Comparison of ENCODE assay signal across 34 cellular contexts in the genomic region with DNA sequence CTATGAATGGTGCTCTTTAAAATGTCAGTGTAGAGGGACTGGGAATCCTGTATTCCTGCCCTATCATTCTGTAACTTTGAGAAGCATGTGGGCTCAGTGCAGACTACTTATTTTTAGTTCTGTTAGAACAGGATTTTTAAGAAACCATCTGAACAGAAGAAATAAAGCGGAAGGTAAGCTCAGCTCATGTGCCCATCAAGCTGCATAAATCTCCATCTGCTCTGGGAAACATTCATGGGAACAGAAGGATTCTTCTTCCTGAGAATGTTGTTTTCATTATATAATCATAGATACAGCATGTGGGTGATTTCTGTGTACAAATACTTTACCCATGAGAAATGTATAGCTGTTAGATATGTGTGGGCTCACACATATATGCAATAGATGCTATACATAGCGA.
"Had no signal": no experiment of that assay in that cellular context is flagged by ENCODE, and none has a peak within 500 bp of the region (broad histone marks: within the 10 kb centered on the region; RNA-seq: fewer than 3 reads in every experiment).

No MANE protein-coding gene starts in this region.

- H3K9me3 ChIP-seq: adrenal gland, body of pancreas had no signal

- H3K27me3 Mint-ChIP-seq: activated B cell treated with CpG ODN at 0.5 μM for 24 hours; activated CD4-positive, alpha-beta memory T cell treated with anti-CD3 and anti-CD28 coated beads for 36 hours; activated CD4-positive, alpha-beta T cell treated with anti-CD3 and anti-CD28 coated beads, Interleukin-2, amount 10 ng/mL, durations not matched to agents 24 days and 14 days; activated CD8-positive, alpha-beta T cell treated with anti-CD3 and anti-CD28 coated beads for 36 hours; activated naive CD8-positive, alpha-beta T cell treated with anti-CD3 and anti-CD28 coated beads for 36 hours; activated T-helper 17 cell treated with anti-CD3 and anti-CD28 coated beads, Interleukin-2, amount 50 U/mL, for 72 hours; central memory CD8-positive, alpha-beta T cell had no signal

- H3K4me1 ChIP-seq: adrenal gland had no signal

- H3K27me3 ChIP-seq: adrenal gland, body of pancreas, cardiac muscle cell had no signal

- H3K27ac ChIP-seq: adrenal gland, body of pancreas, cardiac muscle cell, VCaP had no signal

- H3K4me3 ChIP-seq: adrenal gland, body of pancreas, cardiac muscle cell had no signal

- H3K9me3 Mint-ChIP-seq: activated B cell treated with CpG ODN at 0.5 μM for 24 hours; activated CD4-positive, alpha-beta memory T cell treated with anti-CD3 and anti-CD28 coated beads for 36 hours; activated CD4-positive, alpha-beta T cell treated with anti-CD3 and anti-CD28 coated beads, Interleukin-2, amount 10 ng/mL, durations not matched to agents 24 days and 14 days; activated CD8-positive, alpha-beta T cell treated with anti-CD3 and anti-CD28 coated beads for 36 hours; activated naive CD4-positive, alpha-beta T cell treated with anti-CD3 and anti-CD28 coated beads for 36 hours; activated naive CD4-positive, alpha-beta T cell treated with anti-CD3 and anti-CD28 coated beads, Interleukin-2, amount 50 U/mL, for 72 hours; activated naive CD8-positive, alpha-beta T cell treated with anti-CD3 and anti-CD28 coated beads for 36 hours; activated T-cell treated with anti-CD3 and anti-CD28 coated beads, Interleukin-2, amount 50 U/mL, for 4 hours; activated T-cell treated with anti-CD3 and anti-CD28 coated beads, Interleukin-2, amount 50 U/mL, for 72 hours; activated T-helper 1 cell treated with anti-CD3 and anti-CD28 coated beads, Interleukin-12 subunit alpha, Interleukin-12 subunit beta, Interleukin-2, Interleukin-4 antibody, amounts not matched to agents 30 ng/mL and 10 ng/mL and 1 ng/mL, durations not matched to agents 14 hours and 24 hours and 36 hours; activated T-helper 17 cell treated with anti-CD3 and anti-CD28 coated beads, Interleukin-2, amount 50 U/mL, for 72 hours; central memory CD8-positive, alpha-beta T cell; T-helper 1 cell treated with Interleukin-12 subunit alpha and Interleukin-12 subunit beta and Interleukin-4 antibody, amounts not matched to agents 30 μg/mL and 1 μg/mL, for 36 hours; T-helper 2 cell treated with Interferon-gamma antibody and Interleukin-4, amounts not matched to agents 5 μg/mL and 100 μg/mL, for 36 hours had no signal

- DNase-seq: activated B cell treated with CpG ODN at 0.5 μM for 24 hours; activated CD4-positive, alpha-beta memory T cell treated with anti-CD3 and anti-CD28 coated beads for 36 hours; activated CD4-positive, alpha-beta T cell treated with anti-CD3 and anti-CD28 coated beads for 4 hours; activated CD4-positive, alpha-beta T cell treated with anti-CD3 and anti-CD28 coated beads, Interleukin-2, amount 10 ng/mL, durations not matched to agents 24 days and 14 days; activated CD4-positive, alpha-beta T cell treated with anti-CD3 and anti-CD28 coated beads, Interleukin-2, amount 50 U/mL, for 1 hour; activated CD4-positive, alpha-beta T cell treated with anti-CD3 and anti-CD28 coated beads, Interleukin-2, amount 50 U/mL, for 4 hours; activated CD4-positive, CD25-positive, alpha-beta regulatory T cell treated with anti-CD3 and anti-CD28 coated beads, Interleukin-2, amount 50 U/mL, for 72 hours; activated CD8-positive, alpha-beta memory T cell treated with anti-CD3 and anti-CD28 coated beads, Interleukin-2, amount 50 U/mL, for 4 hours; activated CD8-positive, alpha-beta T cell treated with anti-CD3 and anti-CD28 coated beads for 36 hours; activated effector memory CD4-positive, alpha-beta T cell treated with anti-CD3 and anti-CD28 coated beads, Interleukin-2, amount 50 U/mL, for 16 hours; activated gamma-delta T cell treated with Interleukin-2 at 50 U/mL for 16 hours; activated naive CD4-positive, alpha-beta T cell; activated naive CD4-positive, alpha-beta T cell treated with anti-CD3 and anti-CD28 coated beads for 36 hours; activated naive CD4-positive, alpha-beta T cell treated with anti-CD3 and anti-CD28 coated beads, Interleukin-2, amount 50 U/mL, for 16 hours; activated naive CD8-positive, alpha-beta T cell treated with anti-CD3 and anti-CD28 coated beads for 36 hours; activated T-cell treated with anti-CD3 and anti-CD28 coated beads for 4 hours; activated T-cell treated with anti-CD3 and anti-CD28 coated beads, Interleukin-2, amount 50 U/mL, for 1 hour; activated T-cell treated with anti-CD3 and anti-CD28 coated beads, Interleukin-2, amount 50 U/mL, for 4 hours; activated T-cell treated with anti-CD3 and anti-CD28 coated beads, Interleukin-2, amount 50 U/mL, for 72 hours; adrenal gland; amniotic stem cell; aorta; body of pancreas; T-helper 1 cell; T-helper 2 cell; T-helper 9 cell had no signal

- H3K36me3 ChIP-seq: adrenal gland, cardiac muscle cell had no signal

- H3K4me3 Mint-ChIP-seq: activated B cell treated with CpG ODN at 0.5 μM for 24 hours; activated CD4-positive, alpha-beta memory T cell treated with anti-CD3 and anti-CD28 coated beads for 36 hours; activated CD4-positive, alpha-beta T cell treated with anti-CD3 and anti-CD28 coated beads, Interleukin-2, amount 10 ng/mL, durations not matched to agents 24 days and 14 days; activated CD8-positive, alpha-beta T cell treated with anti-CD3 and anti-CD28 coated beads for 36 hours; activated naive CD4-positive, alpha-beta T cell treated with anti-CD3 and anti-CD28 coated beads for 36 hours; activated naive CD8-positive, alpha-beta T cell treated with anti-CD3 and anti-CD28 coated beads for 36 hours; activated T-cell treated with anti-CD3 and anti-CD28 coated beads, Interleukin-2, amount 50 U/mL, for 4 hours; activated T-cell treated with anti-CD3 and anti-CD28 coated beads, Interleukin-2, amount 50 U/mL, for 72 hours; activated T-helper 1 cell treated with anti-CD3 and anti-CD28 coated beads, Interleukin-12 subunit alpha, Interleukin-12 subunit beta, Interleukin-2, Interleukin-4 antibody, amounts not matched to agents 30 ng/mL and 10 ng/mL and 1 ng/mL, durations not matched to agents 14 hours and 24 hours and 36 hours; activated T-helper 17 cell treated with anti-CD3 and anti-CD28 coated beads, Interleukin-2, amount 50 U/mL, for 72 hours; central memory CD8-positive, alpha-beta T cell; T-helper 1 cell treated with Interleukin-12 subunit alpha and Interleukin-12 subunit beta and Interleukin-4 antibody, amounts not matched to agents 30 μg/mL and 1 μg/mL, for 36 hours; T-helper 2 cell treated with Interferon-gamma antibody and Interleukin-4, amounts not matched to agents 5 μg/mL and 100 μg/mL, for 36 hours had no signal

- H3K27ac Mint-ChIP-seq: activated B cell treated with CpG ODN at 0.5 μM for 24 hours; activated CD4-positive, alpha-beta memory T cell treated with anti-CD3 and anti-CD28 coated beads for 36 hours; activated CD4-positive, alpha-beta T cell treated with anti-CD3 and anti-CD28 coated beads, Interleukin-2, amount 10 ng/mL, durations not matched to agents 24 days and 14 days; activated CD8-positive, alpha-beta T cell treated with anti-CD3 and anti-CD28 coated beads for 36 hours; activated naive CD4-positive, alpha-beta T cell treated with anti-CD3 and anti-CD28 coated beads for 36 hours; activated naive CD4-positive, alpha-beta T cell treated with anti-CD3 and anti-CD28 coated beads, Interleukin-2, amount 50 U/mL, for 72 hours; activated naive CD8-positive, alpha-beta T cell treated with anti-CD3 and anti-CD28 coated beads for 36 hours; activated T-cell treated with anti-CD3 and anti-CD28 coated beads, Interleukin-2, amount 50 U/mL, for 72 hours; activated T-helper 1 cell treated with anti-CD3 and anti-CD28 coated beads, Interleukin-12 subunit alpha, Interleukin-12 subunit beta, Interleukin-2, Interleukin-4 antibody, amounts not matched to agents 30 ng/mL and 10 ng/mL and 1 ng/mL, durations not matched to agents 14 hours and 24 hours and 36 hours; activated T-helper 17 cell treated with anti-CD3 and anti-CD28 coated beads, Interleukin-2, amount 50 U/mL, for 72 hours; T-helper 1 cell treated with Interleukin-12 subunit alpha and Interleukin-12 subunit beta and Interleukin-4 antibody, amounts not matched to agents 30 μg/mL and 1 μg/mL, for 36 hours; T-helper 2 cell treated with Interferon-gamma antibody and Interleukin-4, amounts not matched to agents 5 μg/mL and 100 μg/mL, for 36 hours had no signal
